In the genomic region with DNA sequence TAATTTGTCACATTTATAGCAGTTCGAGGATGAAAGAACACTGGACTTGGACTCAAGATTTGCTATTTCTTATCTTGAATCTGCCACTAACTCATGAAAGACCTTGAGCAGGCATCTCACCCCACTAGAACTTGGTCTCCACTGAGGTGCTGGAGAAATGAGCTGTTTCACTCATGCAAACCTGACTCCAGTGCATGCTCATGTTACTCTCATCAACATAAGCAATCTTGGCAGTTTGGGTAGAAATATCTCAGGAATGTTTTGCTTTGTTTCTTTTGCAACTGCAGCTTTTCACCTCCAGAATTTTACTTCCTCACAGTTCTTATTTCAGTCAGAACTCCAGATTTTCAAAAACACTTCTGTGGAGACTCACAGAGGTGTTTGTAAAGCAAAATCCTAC, we compare ENCODE assay signal across 26 cellular contexts. TPM values are rescaled to one million over a fixed set of nuclear protein-coding genes. Genes with fewer than 3 reads are reported as not detected.
DNase-seq lines count a peak whose midpoint lies in the region; ATAC-seq lines count a peak whose summit lies in the region.
"Had no signal": no experiment of that assay in that cellular context is flagged by ENCODE, and none has a peak within 500 bp of the region (broad histone marks: within the 10 kb centered on the region; RNA-seq: fewer than 3 reads in every experiment).

No MANE protein-coding gene starts in this region.

- no peak overlapping the region for H3K14ac ChIP-seq in mesenchymal stem cell (ENCODE audit: low read length in 2 of 2)

- H3K79me1 ChIP-seq in mesenchymal stem cell (replicated peaks; ENCODE audit: low read length, poor library complexity, severe bottlenecking), result no peaks in the 10 kb centered on the region

- no peaks in the 10 kb centered on the region for H3K9me3 ChIP-seq in SJSA1 (replicated peaks)
- H3K9me3 ChIP-seq in mesenchymal stem cell (ENCODE audit: control insufficient read depth, low read length), result no peaks in the 10 kb centered on the region
- H3K9me3 ChIP-seq: left ventricle myocardium inferior, prostate gland, tibial artery had no signal

- ATAC-seq in HG03135 (IDR thresholded peaks at IDR 0.05; ENCODE audit: unreplicated experiment) (no peak), esophagus mucosa (no peak), HG03039 (IDR thresholded peaks at IDR 0.05; ENCODE audit: unreplicated experiment) (no peak), GM18858 (IDR thresholded peaks at IDR 0.05; ENCODE audit: unreplicated experiment) (no peak)
- ATAC-seq: activated CD4-positive, alpha-beta T cell treated with anti-CD3 and anti-CD28 coated beads for 36 hours; T-cell had no signal

- H2BK120ac ChIP-seq in mesenchymal stem cell (ENCODE audit: low read depth, low read length), result no peak overlapping the region

- peak overlapping the region; percentile 13 for H3K9ac ChIP-seq in mesenchymal stem cell (ENCODE audit: low read length)
- H3K9ac ChIP-seq: neural progenitor cell had no signal

- H4K91ac ChIP-seq in mesenchymal stem cell (ENCODE audit: low read length), result no peak overlapping the region

- H3K27ac ChIP-seq in SJSA1 (peak overlapping the region; percentile 21; the same call in 1 of the 2 replicates), mesenchymal stem cell (ENCODE audit: low read length, poor library complexity, severe bottlenecking) (peak overlapping the region; percentile 65)
- H3K27ac ChIP-seq: cardiac muscle cell, dorsolateral prefrontal cortex, epithelial cell of prostate, HL-60, left ventricle myocardium inferior, neural progenitor cell, prostate gland, tibial artery had no signal

- no peak overlapping the region for H4K8ac ChIP-seq in mesenchymal stem cell (ENCODE audit: low read length)

- H2BK15ac ChIP-seq in mesenchymal stem cell (ENCODE audit: low read depth, poor library complexity, severe bottlenecking), result no peak overlapping the region

- H3K27me3 ChIP-seq in SJSA1 (replicated peaks), result no peaks in the 10 kb centered on the region
- no peaks in the 10 kb centered on the region for H3K27me3 ChIP-seq in mesenchymal stem cell (ENCODE audit: control insufficient read depth in 1 of 2, insufficient read depth in 1 of 2, low read length in 2 of 2)
- H3K27me3 ChIP-seq: cardiac muscle cell, neural progenitor cell, tibial artery had no signal

- H2AFZ ChIP-seq in mesenchymal stem cell (ENCODE audit: low read depth, low read length), result no peak overlapping the region
- H2AFZ ChIP-seq: neural progenitor cell had no signal

- H2BK5ac ChIP-seq in mesenchymal stem cell (ENCODE audit: low read depth, low read length, poor library complexity, severe bottlenecking), result no peak overlapping the region

- H3K36me3 ChIP-seq in SJSA1 (no peaks in the 10 kb centered on the region), mesenchymal stem cell (ENCODE audit: control insufficient read depth in 1 of 2, insufficient read depth in 2 of 2, low read depth in 1 of 2, low read length in 2 of 2) (no peaks in the 10 kb centered on the region)
- H3K36me3 ChIP-seq: cardiac muscle cell, left ventricle myocardium inferior, neural progenitor cell, prostate gland, tibial artery had no signal

- H3K4me2 ChIP-seq in mesenchymal stem cell (ENCODE audit: low read length, poor library complexity, severe bottlenecking), result no peak overlapping the region
- H3K4me2 ChIP-seq: neural progenitor cell had no signal

- H3K23ac ChIP-seq in mesenchymal stem cell (ENCODE audit: low read length in 2 of 2), result no peak overlapping the region

- H2AK5ac ChIP-seq in mesenchymal stem cell (ENCODE audit: low read length, severe bottlenecking), result no peak overlapping the region

- H3K4me1 ChIP-seq in SJSA1 (replicated peaks) (peaks cover 19% of the 10 kb centered on the region), mesenchymal stem cell (ENCODE audit: control insufficient read depth, insufficient read depth, low read depth, low read length) (peaks cover 5% of the 10 kb centered on the region)
- H3K4me1 ChIP-seq: neural progenitor cell, prostate gland had no signal

- H2BK12ac ChIP-seq in mesenchymal stem cell (ENCODE audit: low read length in 2 of 2), result no peak overlapping the region

- H3K18ac ChIP-seq in mesenchymal stem cell (ENCODE audit: low read depth in 1 of 2, low read length in 2 of 2), result no peak overlapping the region

- DNase-seq in AG20443 (ENCODE audit: low spot score) (peak; percentile 27), SJSA1 (ENCODE audit: low read depth in 1 of 2, low spot score in 2 of 2) (peak in 1 of 2 experiments; percentile 38), dedifferentiated amniotic fluid mesenchymal stem cell (ENCODE audit: extremely low spot score) (peak; percentile 58), mesenchymal stem cell (no peak)
- DNase-seq: activated CD4-positive, alpha-beta T cell treated with anti-CD3 and anti-CD28 coated beads for 36 hours; AML-193; CD8-positive, alpha-beta memory T cell; dorsolateral prefrontal cortex; left ventricle myocardium inferior; NCI-H187 treated with DMSO at 0.1 percent for 48 hours; NCI-H774; OCI-M1; Right ventricle myocardium superior; small intestine; stimulated activated CD4-positive, alpha-beta T cell treated with anti-CD3 and anti-CD28 coated beads, Interleukin-4, amount 100 ng/mL, for 1 hour; T-cell; tibial artery had no signal

- no peak overlapping the region for H3K4ac ChIP-seq in mesenchymal stem cell (ENCODE audit: low read depth in 1 of 2, low read length in 2 of 2)

- 96% methylated on average over 1 of the region's 1 CpG for WGBS in mesenchymal stem cell

- H3K4me3 ChIP-seq in SJSA1, result no peak overlapping the region
- H3K4me3 ChIP-seq in mesenchymal stem cell (ENCODE audit: insufficient read depth in 1 of 2, low read depth in 1 of 2, low read length in 2 of 2), result peak overlapping the region in 1 of 2 experiments; percentile 9
- H3K4me3 ChIP-seq: cardiac muscle cell, dorsolateral prefrontal cortex, left ventricle myocardium inferior, neural progenitor cell, prostate gland, tibial artery had no signal

RNA-seq across cellular contexts. Expression of a gene that starts 46.2 kb away (rescaled TPM):
- not detected in 2 replicates for total RNA-seq in SJSA1 (2014; rRNA removed; shearing (Covaris generic))
- not detected for polyA plus RNA-seq in mesenchymal stem cell (2013, experiment 1 of 2)
- polyA plus RNA-seq in mesenchymal stem cell (2013, experiment 2 of 2), result 0.08 TPM
- total RNA-seq in esophagus mucosa, result 0.04 TPM
